8 cellular contexts compared by ENCODE assay signal in genomic region chr5:138824924-138825863, GRCh38. TPM values are rescaled to one million over a fixed set of nuclear protein-coding genes. Genes with fewer than 3 reads are reported as not detected.
DNase-seq lines count a peak whose midpoint lies in the region; ATAC-seq, FAIRE-seq and TF ChIP-seq lines count a peak whose summit lies in the region.

No MANE protein-coding gene starts in this region.

- no TSS peak for BruUV-seq in PC-9 (replicated peaks; lab: Mats Ljungman, UMichigan)

- H3K79me2 ChIP-seq in smooth muscle cell (ENCODE audit: low read depth), result peaks cover 72% of the 10 kb centered on the region
- H3K79me2 ChIP-seq in PC-9 (ENCODE audit: low read depth), result no peaks in the 10 kb centered on the region

- WGBS in A549 (ENCODE audit: missing lambda C conversion rate), result 55% methylated on average over 5 of the region's 5 CpGs
- 64% methylated on average over 5 of the region's 5 CpGs for WGBS in smooth muscle cell (ENCODE audit: low lambda C conversion rate)

- intact Hi-C loops in PC-9 (cut with micrococcal nuclease; ENCODE audit: unreplicated experiment), result no loop called here

- no peaks in the 10 kb centered on the region for H3K9me3 ChIP-seq in A549
- H3K9me3 ChIP-seq in smooth muscle cell (replicated peaks; ENCODE audit: low read depth), result no peaks in the 10 kb centered on the region
- no peaks in the 10 kb centered on the region for H3K9me3 ChIP-seq in PC-9 (ENCODE audit: insufficient read depth, low read depth)

- FAIRE-seq in A549 (lab: Jason Lieb, UNC), result peak; percentile 32

- H2AFZ ChIP-seq in smooth muscle cell (ENCODE audit: low read depth) (no peak overlapping the region), PC-9 (no peak overlapping the region)

- H3K36me3 ChIP-seq in smooth muscle cell (ENCODE audit: low read depth) (peaks cover 32% of the 10 kb centered on the region), PC-9 (ENCODE audit: low read depth) (no peaks in the 10 kb centered on the region)

- H3K9me2 ChIP-seq in PC-9 (ENCODE audit: insufficient read depth), result no peaks in the 10 kb centered on the region

- POLR2A ChIA-PET in A549 (lab: Yijun Ruan, JAX) (no interaction called here), PC-9 (lab: Charles Lee; ENCODE audit: unreplicated experiment) (no interaction called here)

- no peak overlapping the region for H3K27ac ChIP-seq in A549
- peak overlapping the region; percentile 65 for H3K27ac ChIP-seq in smooth muscle cell (ENCODE audit: low read depth)
- H3K27ac ChIP-seq in PC-9, result no peak overlapping the region

- CTCF ChIA-PET in A549 (lab: Yijun Ruan, JAX) (interaction anchor here (0.6 to 3.1 kb wide), 35 partner anchors 9 to 1219 kb away, joined by 3 to 26 read pairs (median 3); partner anchors contain the start of genes CTNNA1 and LRRTM2), PC-9 (lab: Charles Lee) (no interaction called here)

- H3K4me3 ChIP-seq in A549, result no peak overlapping the region
- no peak overlapping the region for H3K4me3 ChIP-seq in fibroblast of the aortic adventitia (ENCODE audit: low read depth, low read length)
- no peak overlapping the region for H3K4me3 ChIP-seq in smooth muscle cell
- no peak overlapping the region for H3K4me3 ChIP-seq in PC-9

- no peak overlapping the region for H3K4me2 ChIP-seq in A549
- H3K4me2 ChIP-seq in smooth muscle cell, result no peak overlapping the region
- H3K4me2 ChIP-seq in PC-9, result no peak overlapping the region

- H3K27me3 ChIP-seq in smooth muscle cell (ENCODE audit: low read depth) (no peaks in the 10 kb centered on the region), PC-9 (ENCODE audit: insufficient read depth, low read depth) (no peaks in the 10 kb centered on the region)

- TF ChIP-seq CTCF in A549 (IDR thresholded peaks at IDR 0.05) (peak; percentile 70), GM10266 (IDR thresholded peaks at IDR 0.05; ENCODE audit: control insufficient read depth, insufficient read depth, low read depth, missing control alignments) (peak; percentile 58), fibroblast of the aortic adventitia (IDR thresholded peaks at IDR 0.05; ENCODE audit: insufficient read depth, low read length) (peak; percentile 69), smooth muscle cell (IDR thresholded peaks at IDR 0.05; ENCODE audit: borderline replicate concordance, insufficient read depth, poor library complexity, severe bottlenecking) (peak; percentile 55), PC-9 (conservative IDR thresholded peaks at IDR 0.05) (no peak)

- H3K4me1 ChIP-seq in A549, result no peaks in the 10 kb centered on the region
- no peaks in the 10 kb centered on the region for H3K4me1 ChIP-seq in smooth muscle cell (ENCODE audit: low read depth)
- no peaks in the 10 kb centered on the region for H3K4me1 ChIP-seq in PC-9 (replicated peaks; ENCODE audit: insufficient read depth)

- TF ChIP-seq EP300 in A549 (IDR thresholded peaks at IDR 0.05), result no peak

- ATAC-seq in A549 (peak; percentile 83 to 85), HG03520 (IDR thresholded peaks at IDR 0.05; ENCODE audit: unreplicated experiment) (no peak), HG03342 (IDR thresholded peaks at IDR 0.05; ENCODE audit: unreplicated experiment) (no peak)

- TF ChIP-seq POLR2A in A549 (IDR thresholded peaks at IDR 0.05; ENCODE audit: low read length), result no peak

- peaks cover 94% of the 10 kb centered on the region for H4K20me1 ChIP-seq in smooth muscle cell (ENCODE audit: low read depth)
- H4K20me1 ChIP-seq in PC-9 (ENCODE audit: insufficient read depth), result no peaks in the 10 kb centered on the region

- TF ChIP-seq RAD21 in A549 (conservative IDR thresholded peaks at IDR 0.05 in 1 of 2, IDR thresholded peaks at IDR 0.05 in 1 of 2), result peak; percentile 54 to 57

- H3F3A ChIP-seq in smooth muscle cell (ENCODE audit: low read depth), result peaks cover 12% of the 10 kb centered on the region
- no peaks in the 10 kb centered on the region for H3F3A ChIP-seq in PC-9 (ENCODE audit: insufficient read depth, low read depth)

- DNase-seq in A549 (ENCODE audit: low read depth in 1 of 2, low spot score in 1 of 2), result peak; percentile 11 to 33
- no peak for DNase-seq in GM10266 (ENCODE audit: extremely low spot score)
- peak; percentile 52 for DNase-seq in RKO (ENCODE audit: low spot score)
- DNase-seq in fibroblast of the aortic adventitia (ENCODE audit: low read depth), result peak; percentile 51
- no peak for DNase-seq in smooth muscle cell (lab: John Stamatoyannopoulos, UW; ENCODE audit: unreplicated experiment)
- DNase-seq in PC-9, result no peak

- no peak overlapping the region for H3K9ac ChIP-seq in smooth muscle cell (ENCODE audit: low read depth)

TF ChIP-seq in A549, 52 proteins besides CTCF, POLR2A, EP300 and RAD21:
- TF ChIP-seq GATA3 (IDR thresholded peaks at IDR 0.05; ENCODE audit: borderline replicate concordance) (no peak), SMC3 (IDR thresholded peaks at IDR 0.05) (peak; percentile 62), FOSL2 (IDR thresholded peaks at IDR 0.05) (no peak), FOSL2 (CRISPR knock-in tag; IDR thresholded peaks at IDR 0.05) (no peak)

RNA-seq across cellular contexts. Expression of gene LRRTM2, which starts 49.9 kb away (rescaled TPM):
- polyA plus RNA-seq in A549 (2011; rRNA removed) (not detected in 2 replicates), A549 (2017; fragmentation: RNase III; extraction: RNeasy Plus Mini Kit Qiagen cat#74134 plus additional on column Dnase treatment) (not detected in 3 replicates), smooth muscle cell (0.76 and 0.95 TPM in 2 replicates)
- polyA plus RNA-seq in A549 (2012; cell fraction: cytosol; rRNA removed), result not detected in 2 replicates
- 0.02 TPM in 1 of 2 replicates, not detected in the other for polyA plus RNA-seq in A549 (2012; cell fraction: nucleus; rRNA removed)
- polyA minus RNA-seq in A549 (2011; rRNA and poly(A)+ RNA removed), result not detected in 2 replicates
- total RNA-seq in fibroblast of the aortic adventitia (ENCODE audit: low replicate concordance) (0.33 and 3.6 TPM in 2 replicates), smooth muscle cell (0.22 and 0.81 TPM in 2 replicates), PC-9 (2021) (not detected in 2 replicates)

Comparison
In these comparisons a context has a peak if more than half of its experiments do, and no peak if none do; other contexts are left out.
1. ATAC-seq: peak in A549 (2 of 2); none in HG03520 (single experiment) and HG03342 (single experiment).
2. DNase-seq: peak in A549 (2 of 2), RKO (single experiment) and fibroblast of the aortic adventitia (single experiment); none in GM10266 (single experiment), smooth muscle cell (single experiment) and PC-9 (0 of 2).